ENCODE assay signal across 8 cellular contexts in the genomic region with DNA sequence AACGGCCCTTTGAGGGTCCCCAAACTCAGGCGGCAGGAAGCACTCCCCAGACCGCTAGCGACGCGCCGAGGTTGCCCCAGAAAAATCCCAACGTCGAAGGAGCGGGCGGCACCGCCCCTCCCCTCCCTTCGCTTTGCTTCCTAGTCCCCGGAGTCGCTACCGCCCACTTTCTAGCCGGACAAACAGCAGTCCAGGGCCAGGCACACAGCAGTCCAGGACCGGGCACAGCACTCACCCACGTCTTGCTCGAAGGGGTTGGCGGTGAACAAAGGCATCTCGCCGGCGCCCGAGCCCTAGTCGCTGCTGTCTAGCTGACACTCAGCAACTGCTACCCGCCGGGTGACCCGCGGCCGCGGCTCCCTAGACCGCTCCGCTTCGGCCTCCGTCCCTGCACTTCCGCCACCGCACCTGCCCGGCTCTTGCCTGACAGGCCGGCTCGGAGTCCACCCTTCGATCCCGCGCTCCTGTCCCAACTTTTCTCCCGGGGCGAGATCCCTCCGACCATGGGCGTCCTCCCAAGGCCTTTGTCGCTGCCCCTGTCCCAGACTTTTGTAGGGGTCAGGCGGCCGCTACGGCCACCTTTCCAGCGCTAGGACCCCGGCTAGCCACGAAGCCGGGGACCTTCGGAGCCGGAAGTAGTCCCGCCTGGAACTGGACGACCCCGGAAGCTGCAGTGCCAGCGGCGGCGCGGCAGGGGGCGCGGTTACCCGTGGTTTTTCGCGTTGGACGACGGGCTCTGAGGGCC. TPM values are rescaled to one million over a fixed set of nuclear protein-coding genes. Genes with fewer than 3 reads are reported as not detected.
DNase-seq lines count a peak whose midpoint lies in the region; ATAC-seq and TF ChIP-seq lines count a peak whose summit lies in the region.

A gene (minus strand): TSS at position 396 of the 745 bp plus-strand sequence. CDS start 121 bp downstream, at position 275.

- H3K27me3 Mint-ChIP-seq in activated CD4-positive, alpha-beta T cell treated with anti-CD3 and anti-CD28 coated beads, Interleukin-2, amount 10 ng/mL, durations not matched to agents 24 days and 14 days: peaks cover 5% of the 10 kb centered on the region

- TF ChIP-seq CTCF in C4-2B (conservative IDR thresholded peaks at IDR 0.05) (peak; percentile 91), coronary artery (IDR thresholded peaks at IDR 0.05) (peak; percentile 92)

- H3K27ac ChIP-seq in C4-2B (peak within 1 kb of the TSS; percentile 93), coronary artery (peak within 1 kb of the TSS; percentile 91 to 99)

- peaks cover 7% of the 10 kb centered on the region for H3K36me3 Mint-ChIP-seq in activated CD4-positive, alpha-beta T cell treated with anti-CD3 and anti-CD28 coated beads, Interleukin-2, amount 10 ng/mL, durations not matched to agents 24 days and 14 days (ENCODE audit: low read depth)

- peak within 1 kb of the TSS; percentile 99 for H3K27ac Mint-ChIP-seq in activated CD4-positive, alpha-beta T cell treated with anti-CD3 and anti-CD28 coated beads, Interleukin-2, amount 10 ng/mL, durations not matched to agents 24 days and 14 days

- H3K4me1 Mint-ChIP-seq in activated CD4-positive, alpha-beta T cell treated with anti-CD3 and anti-CD28 coated beads, Interleukin-2, amount 10 ng/mL, durations not matched to agents 24 days and 14 days: peaks cover 30% of the 10 kb centered on the region

- peak within 1 kb of the TSS; percentile 95 for H3K4me3 ChIP-seq in coronary artery

- H3K9me3 Mint-ChIP-seq in activated CD4-positive, alpha-beta T cell treated with anti-CD3 and anti-CD28 coated beads, Interleukin-2, amount 10 ng/mL, durations not matched to agents 24 days and 14 days: no peaks in the 10 kb centered on the region

- peak within 1 kb of the TSS; percentile 99 for H3K4me3 Mint-ChIP-seq in activated CD4-positive, alpha-beta T cell treated with anti-CD3 and anti-CD28 coated beads, Interleukin-2, amount 10 ng/mL, durations not matched to agents 24 days and 14 days

- DNase-seq in GM19240 (ENCODE audit: insufficient read length, low spot score) (peak; percentile 77), NCI-H524 treated with DMSO at 0.1 percent for 48 hours (lab: John Stamatoyannopoulos, UW) (peak; percentile 61), coronary artery (ENCODE audit: low spot score) (peak; percentile 97), left colon (peak; percentile 92)
- DNase-seq in activated CD4-positive, alpha-beta T cell treated with anti-CD3 and anti-CD28 coated beads, Interleukin-2, amount 10 ng/mL, durations not matched to agents 24 days and 14 days: peak; percentile 98
- peak; percentile 93 for DNase-seq in stimulated activated CD4-positive, alpha-beta T cell treated with anti-CD3 and anti-CD28 coated beads, Interleukin-1b, Interleukin-23, amount 100 ng/mL, for 48 hours

- intact Hi-C loops in activated CD4-positive, alpha-beta T cell treated with anti-CD3 and anti-CD28 coated beads, Interleukin-2, amount 10 ng/mL, durations not matched to agents 24 days and 14 days (cut with micrococcal nuclease): loop anchor here (1.0 to 10.0 kb wide), 12 partner anchors 77 to 565 kb away; a partner anchor contains a TSS
- intact Hi-C loops in left colon (cut with DNase I, micrococcal nuclease): no loop called here

- ATAC-seq in HG03460 (IDR thresholded peaks at IDR 0.05; ENCODE audit: unreplicated experiment): peak; percentile 80
- peak; percentile 78 for ATAC-seq in left colon

RNA-seq across cellular contexts. Expression of the gene that starts here (rescaled TPM):
- 16.9 and 22.2 TPM in 2 replicates for total RNA-seq in activated CD4-positive, alpha-beta T cell treated with anti-CD3 and anti-CD28 coated beads, Interleukin-2, amount 10 ng/mL, durations not matched to agents 24 days and 14 days
- total RNA-seq in left colon: 10 to 100 TPM; 35.8 to 43.5 TPM

Comparison
In these comparisons a context has a peak if more than half of its experiments do, and no peak if none do; other contexts are left out.
1. Peak in every context shown above with its lines: DNase-seq, ATAC-seq, H3K4me3 ChIP-seq and H3K27ac ChIP-seq.